Comparison of ENCODE assay signal across 22 cellular contexts in the genomic region with DNA sequence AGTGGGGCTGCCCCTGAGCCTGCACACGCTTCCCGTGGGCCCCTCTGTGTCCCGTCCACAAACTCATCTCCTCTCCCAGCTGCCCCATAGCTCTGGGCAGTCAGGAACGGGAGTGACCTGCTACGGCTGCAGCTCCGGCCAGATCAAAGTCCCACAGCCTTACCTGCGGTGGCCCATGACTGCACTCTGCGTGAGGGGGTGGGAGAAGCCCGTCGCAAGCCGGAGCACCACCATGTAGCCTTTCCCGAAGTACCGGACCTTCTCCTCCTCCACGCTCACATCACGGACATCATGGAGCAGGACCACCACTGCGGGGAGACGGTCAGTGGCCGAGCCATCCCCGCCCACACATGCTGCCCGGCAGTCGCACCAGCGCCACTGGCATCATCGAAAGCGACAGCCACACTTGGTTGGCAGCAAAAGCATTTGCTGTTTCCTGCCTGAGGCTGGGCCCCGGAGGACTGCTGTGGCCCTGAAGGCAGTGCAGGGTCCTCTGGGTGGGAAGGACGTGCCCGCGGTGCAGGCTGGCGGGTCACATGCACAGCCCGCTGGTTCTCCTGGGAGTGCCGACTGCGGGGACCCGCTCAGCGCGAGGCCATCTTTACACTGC. TPM values are rescaled to one million over a fixed set of nuclear protein-coding genes. Genes with fewer than 3 reads are reported as not detected.
DNase-seq lines count a peak whose midpoint lies in the region; ATAC-seq and TF ChIP-seq lines count a peak whose summit lies in the region.
"Had no signal": no experiment of that assay in that cellular context is flagged by ENCODE, and none has a peak within 500 bp of the region (broad histone marks: within the 10 kb centered on the region; RNA-seq: fewer than 3 reads in every experiment).

No MANE protein-coding gene starts in this region.

- no peak for ATAC-seq in stimulated activated memory B cell treated with anti-CD40 and anti-IgM and Interleukin-4, amounts not matched to agents 10 μg/mL and 1 μg/mL and 100 μg/mL, for 72 hours
- ATAC-seq: T-cell had no signal

- H3K4me3 Mint-ChIP-seq in T-helper 1 cell treated with Interleukin-12 subunit alpha and Interleukin-12 subunit beta and Interleukin-4 antibody, amounts not matched to agents 30 μg/mL and 1 μg/mL, for 36 hours: no peak overlapping the region
- H3K4me3 Mint-ChIP-seq in stimulated activated memory B cell treated with anti-CD40 and anti-IgM and Interleukin-4, amounts not matched to agents 10 μg/mL and 1 μg/mL and 100 μg/mL, for 72 hours: no peak overlapping the region
- H3K4me3 Mint-ChIP-seq: naive B cell, T-cell had no signal

- intact Hi-C loops in esophagus squamous epithelium (cut with DNase I): no loop called here

- TF ChIP-seq POLR2A in esophagus squamous epithelium (IDR thresholded peaks at IDR 0.05): no peak

- H3K4me3 ChIP-seq in esophagus squamous epithelium: no peak overlapping the region
- H3K4me3 ChIP-seq: vagina had no signal

- H3K36me3 ChIP-seq in esophagus squamous epithelium: peaks cover 6 to 71% (median 21%) of the 10 kb centered on the region in 3 donors
- H3K36me3 ChIP-seq: vagina had no signal

- no peaks in the 10 kb centered on the region for H3K9me3 Mint-ChIP-seq in T-helper 1 cell treated with Interleukin-12 subunit alpha and Interleukin-12 subunit beta and Interleukin-4 antibody, amounts not matched to agents 30 μg/mL and 1 μg/mL, for 36 hours
- no peaks in the 10 kb centered on the region for H3K9me3 Mint-ChIP-seq in stimulated activated memory B cell treated with anti-CD40 and anti-IgM and Interleukin-4, amounts not matched to agents 10 μg/mL and 1 μg/mL and 100 μg/mL, for 72 hours
- H3K9me3 Mint-ChIP-seq: naive B cell, T-cell had no signal

- H3K27ac Mint-ChIP-seq in T-helper 1 cell treated with Interleukin-12 subunit alpha and Interleukin-12 subunit beta and Interleukin-4 antibody, amounts not matched to agents 30 μg/mL and 1 μg/mL, for 36 hours: peak overlapping the region; percentile 15
- H3K27ac Mint-ChIP-seq in stimulated activated memory B cell treated with anti-CD40 and anti-IgM and Interleukin-4, amounts not matched to agents 10 μg/mL and 1 μg/mL and 100 μg/mL, for 72 hours: peak overlapping the region; percentile 49
- H3K27ac Mint-ChIP-seq: T-cell had no signal

- no peak for TF ChIP-seq CTCF in esophagus squamous epithelium (IDR thresholded peaks at IDR 0.05)

- H3K36me3 Mint-ChIP-seq in T-helper 1 cell treated with Interleukin-12 subunit alpha and Interleukin-12 subunit beta and Interleukin-4 antibody, amounts not matched to agents 30 μg/mL and 1 μg/mL, for 36 hours (ENCODE audit: low read depth): peaks cover 23% of the 10 kb centered on the region
- peaks cover 35% of the 10 kb centered on the region for H3K36me3 Mint-ChIP-seq in stimulated activated memory B cell treated with anti-CD40 and anti-IgM and Interleukin-4, amounts not matched to agents 10 μg/mL and 1 μg/mL and 100 μg/mL, for 72 hours
- H3K36me3 Mint-ChIP-seq: T-cell had no signal

- no peaks in the 10 kb centered on the region for H3K27me3 ChIP-seq in esophagus squamous epithelium
- H3K27me3 ChIP-seq: vagina had no signal

- H3K27me3 Mint-ChIP-seq in T-helper 1 cell treated with Interleukin-12 subunit alpha and Interleukin-12 subunit beta and Interleukin-4 antibody, amounts not matched to agents 30 μg/mL and 1 μg/mL, for 36 hours (ENCODE audit: low read depth): no peaks in the 10 kb centered on the region
- H3K27me3 Mint-ChIP-seq in stimulated activated memory B cell treated with anti-CD40 and anti-IgM and Interleukin-4, amounts not matched to agents 10 μg/mL and 1 μg/mL and 100 μg/mL, for 72 hours: no peaks in the 10 kb centered on the region
- H3K27me3 Mint-ChIP-seq: naive B cell, T-cell had no signal

- peaks cover 16 to 84% (median 28%) of the 10 kb centered on the region in 3 donors for H3K4me1 ChIP-seq in esophagus squamous epithelium

- 80% methylated on average over 10 to 18 of the region's 35 CpGs for WGBS in esophagus squamous epithelium, 2 donors

- H3K27ac ChIP-seq in cingulate gyrus (ENCODE audit: low read depth, low read length) (peak overlapping the region; percentile 29), esophagus squamous epithelium (peak overlapping the region in 1 of 4 donors; percentile 18)

- H3K9me3 ChIP-seq in esophagus squamous epithelium: no peaks in the 10 kb centered on the region
- H3K9me3 ChIP-seq: Caco-2, vagina had no signal

- peaks cover 6% of the 10 kb centered on the region for H3K4me1 Mint-ChIP-seq in T-helper 1 cell treated with Interleukin-12 subunit alpha and Interleukin-12 subunit beta and Interleukin-4 antibody, amounts not matched to agents 30 μg/mL and 1 μg/mL, for 36 hours (ENCODE audit: low read depth)
- H3K4me1 Mint-ChIP-seq in stimulated activated memory B cell treated with anti-CD40 and anti-IgM and Interleukin-4, amounts not matched to agents 10 μg/mL and 1 μg/mL and 100 μg/mL, for 72 hours: peaks cover 63% of the 10 kb centered on the region

- DNase-seq in T-helper 1 cell: no peak
- no peak for DNase-seq in esophagus squamous epithelium (lab: John Stamatoyannopoulos, UW)
- DNase-seq in foreskin melanocyte: no peak
- DNase-seq: 8988T; activated CD8-positive, alpha-beta memory T cell treated with anti-CD3 and anti-CD28 coated beads, Interleukin-2, amount 50 U/mL, for 4 hours; activated effector memory CD4-positive, alpha-beta T cell treated with Interleukin-2 at 50 U/mL for 16 hours; Caco-2; DND-41; foreskin fibroblast; HCEC 1CT; mesendoderm; naive B cell; NCI-H1092; NCI-H2029; NCI-H345; SHP77 treated with DMSO at 0.1 percent for 48 hours; stimulated activated CD4-positive, alpha-beta T cell treated with anti-CD3 and anti-CD28 coated beads, Interleukin-12 subunit alpha, Interleukin-12 subunit beta, amount 100 ng/mL, for 4 hours; T-cell had no signal

RNA-seq across cellular contexts. Expression of a gene that starts 6.2 kb away (rescaled TPM):
- total RNA-seq in esophagus squamous epithelium: 10 to 100 TPM; 31.7 to 74.3 (median 51.1) TPM

RNA-seq across cellular contexts. Expression of a gene that starts 14.2 kb away (rescaled TPM):
- total RNA-seq in esophagus squamous epithelium: 10 to 100 TPM; 33.2 to 47.5 (median 40.2) TPM

RNA-seq across cellular contexts. Expression of a gene that starts 26.0 kb away (rescaled TPM):
- 10 to 100 TPM; 11.9 to 26.7 (median 19.4) TPM for total RNA-seq in esophagus squamous epithelium

RNA-seq across cellular contexts. Expression of a gene that starts 26.2 kb away (rescaled TPM):
- 10 to 100 TPM; 10.6 to 42.0 (median 12.9) TPM for total RNA-seq in esophagus squamous epithelium
